18 cellular contexts compared by ENCODE assay signal in the genomic region with DNA sequence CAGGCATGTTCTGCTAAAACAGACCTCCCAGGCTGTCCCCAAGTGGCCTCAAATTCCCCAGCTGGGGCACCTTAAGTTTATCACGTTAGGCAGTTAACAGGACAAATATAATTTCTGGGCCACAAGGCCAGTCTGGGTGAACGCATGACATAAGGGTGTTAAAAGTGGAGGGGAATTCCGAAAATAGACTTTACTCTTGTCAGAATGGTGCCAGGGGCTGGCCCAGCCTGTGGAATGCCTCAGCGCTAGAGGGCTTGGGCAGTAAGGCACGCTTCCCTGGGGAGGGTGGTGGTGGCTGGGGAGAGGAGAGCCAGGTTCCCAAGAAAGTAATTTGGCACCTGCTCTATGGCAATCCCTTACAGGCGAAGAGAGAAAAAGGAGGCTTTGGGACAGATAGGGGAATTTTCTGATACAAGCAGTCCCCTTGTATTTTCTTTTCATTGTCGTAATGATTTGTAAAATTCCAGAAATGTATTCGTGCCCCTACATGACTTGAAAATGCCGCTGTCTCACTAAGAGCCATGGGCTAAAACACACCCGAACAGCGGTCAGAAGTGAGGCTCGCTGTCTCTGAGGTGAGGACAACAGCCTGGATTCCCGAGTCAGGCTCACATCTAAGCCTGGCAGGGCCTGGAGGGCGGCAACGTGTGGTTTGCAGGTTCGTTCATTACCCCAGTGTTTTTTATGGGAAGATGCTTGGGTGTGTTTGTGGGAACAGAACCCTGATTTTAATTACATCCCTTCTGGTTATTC.
DNase-seq lines count a peak whose midpoint lies in the region; ATAC-seq and TF ChIP-seq lines count a peak whose summit lies in the region.
"Had no signal": no experiment of that assay in that cellular context is flagged by ENCODE, and none has a peak within 500 bp of the region (broad histone marks: within the 10 kb centered on the region; RNA-seq: fewer than 3 reads in every experiment).

No MANE protein-coding gene starts in this region.

- ATAC-seq in SK-N-SH treated with all-trans-retinoic acid at 6 μM for 48 hours (peak; percentile 24; the same call in 1 of the 3 replicates), right lobe of liver (peak; percentile 91 to 98 (median 94)), aorta (ENCODE audit: low FRiP score) (peak; percentile 84)
- no peak for ATAC-seq in central memory CD8-positive, alpha-beta T cell (replicated peaks; ENCODE audit: extremely low read depth, poor library complexity, severe bottlenecking)
- ATAC-seq: HCT116 had no signal

- no peaks in the 10 kb centered on the region for H4K20me1 ChIP-seq in SK-N-SH (ENCODE audit: insufficient read depth)

- WGBS in SK-N-SH (ENCODE audit: low lambda C conversion rate) = 84% methylated on average over 16 of the region's 16 CpGs
- WGBS in right lobe of liver (ENCODE audit: insufficient coverage, low coverage, low lambda C conversion rate, missing lambda C conversion rate) = 45% methylated on average over 8 of the region's 16 CpGs
- WGBS in aorta, 2 donors = 9 to 10% methylated on average over 16 of the region's 16 CpGs

- H3K27me3 Mint-ChIP-seq in central memory CD8-positive, alpha-beta T cell = no peaks in the 10 kb centered on the region
- H3K27me3 Mint-ChIP-seq: naive B cell had no signal

- H3K4me3 ChIP-seq in SK-N-SH (ENCODE audit: low read depth in 2 of 2, low read length in 1 of 2) (no peak overlapping the region), right lobe of liver (no peak overlapping the region), aorta (ENCODE audit: low read length in 2 of 2) (no peak overlapping the region)

- H3F3A ChIP-seq in SK-N-SH (replicated peaks; ENCODE audit: insufficient read depth) = no peaks in the 10 kb centered on the region

- peaks cover 25% of the 10 kb centered on the region for H3K4me1 Mint-ChIP-seq in central memory CD8-positive, alpha-beta T cell
- H3K4me1 Mint-ChIP-seq: naive B cell had no signal

- H3K4me1 ChIP-seq in SK-N-SH (ENCODE audit: control insufficient read depth in 1 of 2, insufficient read depth in 2 of 2, low read depth in 1 of 2, low read length in 1 of 2) = peaks cover 0 to 16% of the 10 kb centered on the region in 2 experiments; a peak in 1 of 4 replicates
- peaks cover 0 to 5% (median 0%) of the 10 kb centered on the region in 4 donors for H3K4me1 ChIP-seq in right lobe of liver
- no peaks in the 10 kb centered on the region for H3K4me1 ChIP-seq in aorta (ENCODE audit: control insufficient read depth in 1 of 2, insufficient read depth in 2 of 2, low read length in 2 of 2)

- TF ChIP-seq RAD21 in SK-N-SH (IDR thresholded peaks at IDR 0.05; ENCODE audit: low read length) = no peak

- H2AFZ ChIP-seq in SK-N-SH (ENCODE audit: low read depth) = no peak overlapping the region

- H3K36me3 ChIP-seq in SK-N-SH (replicated peaks in 1 of 2; ENCODE audit: control insufficient read depth in 1 of 2, insufficient read depth in 2 of 2, low read length in 1 of 2) = no peaks in the 10 kb centered on the region
- no peaks in the 10 kb centered on the region for H3K36me3 ChIP-seq in right lobe of liver
- no peaks in the 10 kb centered on the region for H3K36me3 ChIP-seq in aorta (ENCODE audit: control insufficient read depth in 1 of 2, insufficient read depth in 2 of 2, low read length in 1 of 2)

- no peak overlapping the region for H3K27ac Mint-ChIP-seq in central memory CD8-positive, alpha-beta T cell (ENCODE audit: low read depth)
- H3K27ac Mint-ChIP-seq: activated CD4-positive, alpha-beta memory T cell treated with anti-CD3 and anti-CD28 coated beads for 36 hours; activated T-helper 2 cell treated with anti-CD3 and anti-CD28 coated beads, Interferon-gamma antibody, Interleukin-2, Interleukin-4, amounts not matched to agents 10 μg/mL and 5 μg/mL and 100 μg/mL, durations not matched to agents 14 hours and 24 hours and 36 hours; CD8-positive, alpha-beta T cell had no signal

- CTCF ChIA-PET in SK-N-SH (lab: Yijun Ruan, JAX) = no interaction called here

- H3K79me2 ChIP-seq in SK-N-SH (ENCODE audit: insufficient read depth) = no peaks in the 10 kb centered on the region

- H3K27me3 ChIP-seq in SK-N-SH (ENCODE audit: insufficient read depth) (no peaks in the 10 kb centered on the region), right lobe of liver (no peaks in the 10 kb centered on the region), aorta (ENCODE audit: control insufficient read depth in 1 of 2, insufficient read depth in 2 of 2, low read length in 1 of 2) (no peaks in the 10 kb centered on the region)

- no peak overlapping the region for H3K27ac ChIP-seq in SK-N-SH (ENCODE audit: low read depth in 2 of 2, low read length in 1 of 2)
- H3K27ac ChIP-seq in right lobe of liver = peak overlapping the region in 1 of 3 donors; percentile 17
- H3K27ac ChIP-seq in aorta (ENCODE audit: low read depth in 1 of 2, low read length in 2 of 2) = peak overlapping the region in 1 of 2 donors; percentile 20

- TF ChIP-seq CTCF in SK-N-SH (IDR thresholded peaks at IDR 0.05) (no peak), right lobe of liver (IDR thresholded peaks at IDR 0.05) (no peak)

- no peak for TF ChIP-seq EP300 in SK-N-SH (IDR thresholded peaks at IDR 0.05; ENCODE audit: borderline replicate concordance in 1 of 2, low read depth in 1 of 2, low read length in 1 of 2)

- peak overlapping the region; percentile 23 for H3K4me3 Mint-ChIP-seq in central memory CD8-positive, alpha-beta T cell
- H3K4me3 Mint-ChIP-seq: activated CD4-positive, alpha-beta memory T cell treated with anti-CD3 and anti-CD28 coated beads for 36 hours; CD8-positive, alpha-beta T cell; naive B cell had no signal

- POLR2A ChIA-PET in SK-N-SH (lab: Yijun Ruan, JAX) = no interaction called here

- no peaks in the 10 kb centered on the region for H3K9me3 Mint-ChIP-seq in central memory CD8-positive, alpha-beta T cell
- H3K9me3 Mint-ChIP-seq: activated CD4-positive, alpha-beta memory T cell treated with anti-CD3 and anti-CD28 coated beads for 36 hours; activated T-helper 2 cell treated with anti-CD3 and anti-CD28 coated beads, Interferon-gamma antibody, Interleukin-2, Interleukin-4, amounts not matched to agents 10 μg/mL and 5 μg/mL and 100 μg/mL, durations not matched to agents 14 hours and 24 hours and 36 hours; CD8-positive, alpha-beta T cell; naive B cell had no signal

- H3K9me2 ChIP-seq in SK-N-SH = no peaks in the 10 kb centered on the region

- no peak overlapping the region for H3K9ac ChIP-seq in SK-N-SH

- H3K4me2 ChIP-seq in SK-N-SH = no peak overlapping the region

- DNase-seq in SK-N-SH = no peak
- no peak for DNase-seq in central memory CD8-positive, alpha-beta T cell (ENCODE audit: low spot score in 2 of 2)
- peak in 2 of 3 donors; percentile 55 to 68 for DNase-seq in right lobe of liver
- peak; percentile 81 to 88 for DNase-seq in aorta
- DNase-seq in NCI-H2196 (lab: John Stamatoyannopoulos, UW; ENCODE audit: unreplicated experiment) = no peak
- DNase-seq in OCI-M2 (lab: John Stamatoyannopoulos, UW; ENCODE audit: unreplicated experiment) = no peak
- no peak for DNase-seq in RKO (ENCODE audit: low spot score)
- DNase-seq: activated CD4-positive, alpha-beta memory T cell treated with anti-CD3 and anti-CD28 coated beads for 36 hours; anterior cingulate cortex; CD8-positive, alpha-beta T cell; foreskin melanocyte; naive B cell; retina; SIG-M5; stimulated activated CD4-positive, alpha-beta T cell treated with anti-CD3 and anti-CD28 coated beads, Interleukin-4, amount 100 ng/mL, for 24 hours had no signal

- TF ChIP-seq POLR2A in right lobe of liver (IDR thresholded peaks at IDR 0.05) = no peak

- intact Hi-C loops in right lobe of liver (cut with DNase I) = no loop called here
- intact Hi-C loops in aorta (cut with DNase I) = no loop called here

- H3K9me3 ChIP-seq in SK-N-SH = no peaks in the 10 kb centered on the region
- H3K9me3 ChIP-seq in right lobe of liver = no peaks in the 10 kb centered on the region
- H3K9me3 ChIP-seq in aorta (ENCODE audit: control insufficient read depth, low read length) = no peaks in the 10 kb centered on the region

- H3K36me3 Mint-ChIP-seq in central memory CD8-positive, alpha-beta T cell (ENCODE audit: insufficient read depth) = no peaks in the 10 kb centered on the region
- H3K36me3 Mint-ChIP-seq: activated CD4-positive, alpha-beta memory T cell treated with anti-CD3 and anti-CD28 coated beads for 36 hours; CD8-positive, alpha-beta T cell had no signal

TF ChIP-seq in SK-N-SH treated with all-trans-retinoic acid at 6 μM for 48 hours, 23 proteins besides CTCF, POLR2A, EP300 and RAD21:
- TF ChIP-seq ESRRG (CRISPR knock-in tag; IDR thresholded peaks at IDR 0.05) (no peak), RARB (CRISPR knock-in tag; IDR thresholded peaks at IDR 0.05) (no peak)
- TF ChIP-seq, protein P1, sequence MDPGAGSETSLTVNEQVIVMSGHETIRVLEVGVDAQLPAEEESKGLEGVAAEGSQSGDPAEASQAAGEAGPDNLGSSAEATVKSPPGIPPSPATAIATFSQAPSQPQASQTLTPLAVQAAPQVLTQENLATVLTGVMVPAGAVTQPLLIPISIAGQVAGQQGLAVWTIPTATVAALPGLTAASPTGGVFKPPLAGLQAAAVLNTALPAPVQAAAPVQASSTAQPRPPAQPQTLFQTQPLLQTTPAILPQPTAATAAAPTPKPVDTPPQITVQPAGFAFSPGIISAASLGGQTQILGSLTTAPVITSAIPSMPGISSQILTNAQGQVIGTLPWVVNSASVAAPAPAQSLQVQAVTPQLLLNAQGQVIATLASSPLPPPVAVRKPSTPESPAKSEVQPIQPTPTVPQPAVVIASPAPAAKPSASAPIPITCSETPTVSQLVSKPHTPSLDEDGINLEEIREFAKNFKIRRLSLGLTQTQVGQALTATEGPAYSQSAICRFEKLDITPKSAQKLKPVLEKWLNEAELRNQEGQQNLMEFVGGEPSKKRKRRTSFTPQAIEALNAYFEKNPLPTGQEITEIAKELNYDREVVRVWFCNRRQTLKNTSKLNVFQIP (CRISPR knock-in tag; IDR thresholded peaks at IDR 0.05; ENCODE audit: borderline replicate concordance, low read depth) = no peak

TF ChIP-seq in SK-N-SH, 30 proteins besides CTCF, POLR2A, EP300 and RAD21 (continues in another document):
- TF ChIP-seq NFIC (IDR thresholded peaks at IDR 0.05; ENCODE audit: borderline replicate concordance) (no peak), POLR2AphosphoS5 (IDR thresholded peaks at IDR 0.05; ENCODE audit: low read depth, low read length) (no peak), SIN3A (IDR thresholded peaks at IDR 0.05; ENCODE audit: borderline replicate concordance, low read depth, low read length) (no peak), NRF1 (IDR thresholded peaks at IDR 0.05; ENCODE audit: low read depth, low read length) (no peak), TAF1 (IDR thresholded peaks at IDR 0.05; ENCODE audit: borderline replicate concordance, low read depth, low read length) (no peak), FOXJ3 (CRISPR knock-in tag; IDR thresholded peaks at IDR 0.05) (no peak), TCF12 (IDR thresholded peaks at IDR 0.05) (no peak)
- TF ChIP-seq, protein P2, sequence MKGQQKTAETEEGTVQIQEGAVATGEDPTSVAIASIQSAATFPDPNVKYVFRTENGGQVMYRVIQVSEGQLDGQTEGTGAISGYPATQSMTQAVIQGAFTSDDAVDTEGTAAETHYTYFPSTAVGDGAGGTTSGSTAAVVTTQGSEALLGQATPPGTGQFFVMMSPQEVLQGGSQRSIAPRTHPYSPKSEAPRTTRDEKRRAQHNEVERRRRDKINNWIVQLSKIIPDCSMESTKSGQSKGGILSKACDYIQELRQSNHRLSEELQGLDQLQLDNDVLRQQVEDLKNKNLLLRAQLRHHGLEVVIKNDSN (IDR thresholded peaks at IDR 0.05; ENCODE audit: borderline replicate concordance, low read depth) = no peak

Comparison
In these comparisons a context has a peak if more than half of its experiments do, and no peak if none do; other contexts are left out.
1. DNase-seq: peak in right lobe of liver (2 of 3) and aorta (2 of 2); none in SK-N-SH (single experiment), central memory CD8-positive, alpha-beta T cell (0 of 2), NCI-H2196 (single experiment), OCI-M2 (single experiment) and RKO (single experiment).